Comparison of ENCODE assay signal across 16 cellular contexts in the genomic region with DNA sequence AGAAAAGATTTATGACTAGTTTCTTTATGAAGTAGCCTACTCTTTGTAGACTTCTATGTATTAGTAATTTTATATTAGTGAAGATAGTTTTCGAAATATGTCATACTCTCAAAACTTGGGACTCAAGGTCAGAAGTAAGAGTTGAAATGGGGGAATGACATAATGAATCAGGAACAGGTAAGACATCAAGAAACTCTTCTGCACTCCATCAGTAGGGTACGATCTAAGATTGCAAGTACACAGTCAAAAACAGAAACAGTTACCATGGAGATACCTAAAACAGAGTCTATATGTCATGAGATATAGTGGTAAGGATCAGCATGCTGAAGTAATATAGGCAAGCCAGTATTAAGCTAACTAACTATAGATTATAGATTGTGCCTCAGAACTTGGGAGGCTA.
DNase-seq lines count a peak whose midpoint lies in the region; ATAC-seq, FAIRE-seq and TF ChIP-seq lines count a peak whose summit lies in the region.
"Had no signal": no experiment of that assay in that cellular context is flagged by ENCODE, and none has a peak within 500 bp of the region (broad histone marks: within the 10 kb centered on the region; RNA-seq: fewer than 3 reads in every experiment).

No MANE protein-coding gene starts in this region.

- 85 to 94% (median 92%) methylated on average over 2 of the region's 2 CpGs for WGBS in spleen, 5 donors

- intact Hi-C loops in spleen (cut with DNase I; ENCODE audit: low total_unique reads), result no loop called here

- ATAC-seq in GM19372 (IDR thresholded peaks at IDR 0.05; ENCODE audit: low read depth, unreplicated experiment), result peak; percentile 91
- ATAC-seq in HG02798 (IDR thresholded peaks at IDR 0.05; ENCODE audit: poor library complexity, unreplicated experiment), result peak; percentile 81
- ATAC-seq in HG03442 (IDR thresholded peaks at IDR 0.05; ENCODE audit: unreplicated experiment), result peak; percentile 83
- no peak for ATAC-seq in GM21423 (IDR thresholded peaks at IDR 0.05; ENCODE audit: unreplicated experiment)
- ATAC-seq: mucosa of descending colon, pancreas, Right ventricle myocardium inferior had no signal

- in situ Hi-C loops in GM13977 (cut with MboI; ENCODE audit: low pct_unique_long_range_greater_than_20kb, low sequenced_read_pairs, unreplicated experiment), result no loop called here

- no peak for FAIRE-seq in GM12892 (lab: Jason Lieb, UNC)
- FAIRE-seq: pancreas had no signal

- TF ChIP-seq POLR2A in GM12892 (IDR thresholded peaks at IDR 0.05; ENCODE audit: low read depth, low read length) (no peak), spleen (IDR thresholded peaks at IDR 0.05) (no peak)

- no peaks in the 10 kb centered on the region for H3K9me3 ChIP-seq in spleen
- H3K9me3 ChIP-seq: mucosa of descending colon, pancreas, testis had no signal

- H3K36me3 ChIP-seq in spleen, result no peaks in the 10 kb centered on the region
- H3K36me3 ChIP-seq: pancreas had no signal

- H3K27me3 ChIP-seq in spleen (replicated peaks in 1 of 7), result no peaks in the 10 kb centered on the region
- H3K27me3 ChIP-seq: pancreas, testis had no signal

- no peak overlapping the region for H3K4me3 ChIP-seq in spleen
- H3K4me3 ChIP-seq: mucosa of descending colon, pancreas, testis had no signal

- TF ChIP-seq CTCF in GM13977 (IDR thresholded peaks at IDR 0.05; ENCODE audit: extremely low read depth, insufficient read depth, missing control alignments) (no peak), spleen (IDR thresholded peaks at IDR 0.05 in 8 of 11, conservative IDR thresholded peaks at IDR 0.05 in 3 of 11) (no peak)

- no peaks in the 10 kb centered on the region for H3K4me1 ChIP-seq in spleen
- H3K4me1 ChIP-seq: pancreas, testis had no signal

- peak; percentile 48 for DNase-seq in GM13977 (ENCODE audit: low spot score)
- no peak for DNase-seq in NCI-H1092 treated with DMSO at 0.1 percent for 48 hours (lab: John Stamatoyannopoulos, UW)
- DNase-seq in GM12892 (ENCODE audit: insufficient read length), result no peak
- DNase-seq in spleen, result no peak
- DNase-seq: head of caudate nucleus; mucosa of descending colon; NCI-H1105; NCI-H2227 treated with DMSO at 0.1 percent for 48 hours; NK-92 treated with Interleukin-12 subunit alpha and Interleukin-12 subunit beta, amount 100 ng/mL, for 24 hours; pancreas; testis had no signal

- no peak overlapping the region for H3K27ac ChIP-seq in spleen
- H3K27ac ChIP-seq: pancreas, testis had no signal
